ENCODE assay signal across 25 cellular contexts in genomic region chr12:84772281-84772680, GRCh38.
DNase-seq lines count a peak whose midpoint lies in the region; ATAC-seq and TF ChIP-seq lines count a peak whose summit lies in the region.
"Had no signal": no experiment of that assay in that cellular context is flagged by ENCODE, and none has a peak within 500 bp of the region (broad histone marks: within the 10 kb centered on the region; RNA-seq: fewer than 3 reads in every experiment).

No MANE protein-coding gene starts in this region.

- POLR2A ChIA-PET in PC-3 (lab: Charles Lee; ENCODE audit: unreplicated experiment), result no interaction called here
- POLR2A ChIA-PET in activated CD8-positive, alpha-beta T cell treated with anti-CD3 and anti-CD28 coated beads, Interleukin-2, amount 10 ng/mL, durations not matched to agents 7 days and 5 days (lab: Charles Lee), result no interaction called here

- H3K27me3 ChIP-seq in PC-3 (ENCODE audit: low read length) (no peaks in the 10 kb centered on the region), smooth muscle cell (ENCODE audit: low read depth) (no peaks in the 10 kb centered on the region)
- H3K27me3 ChIP-seq: body of pancreas, MG63, ovary, upper lobe of right lung had no signal

- H3K9me3 ChIP-seq in PC-3 (ENCODE audit: low read length), result no peaks in the 10 kb centered on the region
- no peaks in the 10 kb centered on the region for H3K9me3 ChIP-seq in smooth muscle cell (replicated peaks; ENCODE audit: low read depth)
- H3K9me3 ChIP-seq: body of pancreas, HAP-1, MG63, ovary, upper lobe of right lung had no signal

- no peaks in the 10 kb centered on the region for H3K36me3 Mint-ChIP-seq in activated CD8-positive, alpha-beta T cell treated with anti-CD3 and anti-CD28 coated beads, Interleukin-2, amount 10 ng/mL, durations not matched to agents 7 days and 5 days (ENCODE audit: low read depth)
- H3K36me3 Mint-ChIP-seq: activated naive CD8-positive, alpha-beta T cell had no signal

- TF ChIP-seq CTCF in PC-3 (conservative IDR thresholded peaks at IDR 0.05; ENCODE audit: low read depth, low read length) (no peak), epithelial cell of esophagus (IDR thresholded peaks at IDR 0.05; ENCODE audit: insufficient read depth, low read depth, low read length, missing control alignments) (no peak), smooth muscle cell (IDR thresholded peaks at IDR 0.05; ENCODE audit: borderline replicate concordance, insufficient read depth, poor library complexity, severe bottlenecking) (no peak)

- no peaks in the 10 kb centered on the region for H3K9me2 ChIP-seq in PC-3 (replicated peaks; ENCODE audit: low read length)

- peaks cover 12% of the 10 kb centered on the region for H3K4me1 ChIP-seq in PC-3 (ENCODE audit: insufficient read depth, low read length)
- no peaks in the 10 kb centered on the region for H3K4me1 ChIP-seq in smooth muscle cell (ENCODE audit: low read depth)
- H3K4me1 ChIP-seq: body of pancreas, upper lobe of right lung had no signal

- H3F3A ChIP-seq in PC-3 (ENCODE audit: low read length, unreplicated experiment) (no peaks in the 10 kb centered on the region), smooth muscle cell (ENCODE audit: low read depth) (no peaks in the 10 kb centered on the region)

- H3K36me3 ChIP-seq in PC-3 (ENCODE audit: low read depth, low read length) (no peaks in the 10 kb centered on the region), smooth muscle cell (ENCODE audit: low read depth) (no peaks in the 10 kb centered on the region)
- H3K36me3 ChIP-seq: HAP-1, MG63, ovary, upper lobe of right lung had no signal

- H4K20me1 ChIP-seq in PC-3 (ENCODE audit: low read length) (no peaks in the 10 kb centered on the region), smooth muscle cell (ENCODE audit: low read depth) (no peaks in the 10 kb centered on the region)

- peak overlapping the region; percentile 57 for H3K4me2 ChIP-seq in PC-3 (ENCODE audit: low read length)
- no peak overlapping the region for H3K4me2 ChIP-seq in smooth muscle cell

- H3K27ac ChIP-seq in PC-3 (ENCODE audit: low read length) (no peak overlapping the region), smooth muscle cell (ENCODE audit: low read depth) (no peak overlapping the region)
- H3K27ac ChIP-seq: body of pancreas, ovary, upper lobe of right lung had no signal

- intact Hi-C loops in PC-3 (cut with micrococcal nuclease), result loop anchor here (1.0 kb wide), 1 partner anchor 21 kb away; no protein-coding TSS in a partner anchor

- peak overlapping the region; percentile 37; the same call in 1 of the 2 replicates for H2AFZ ChIP-seq in PC-3 (ENCODE audit: low read length)
- peak overlapping the region; percentile 27 for H2AFZ ChIP-seq in smooth muscle cell (ENCODE audit: low read depth)

- no peak overlapping the region for H3K4me3 ChIP-seq in PC-3 (ENCODE audit: low read length)
- no peak overlapping the region for H3K4me3 ChIP-seq in epithelial cell of esophagus (ENCODE audit: low read length)
- no peak overlapping the region for H3K4me3 ChIP-seq in smooth muscle cell
- H3K4me3 ChIP-seq: body of pancreas, HAP-1, MG63, ovary, upper lobe of right lung had no signal

- no peak overlapping the region for H3K27ac Mint-ChIP-seq in activated CD8-positive, alpha-beta T cell treated with anti-CD3 and anti-CD28 coated beads, Interleukin-2, amount 10 ng/mL, durations not matched to agents 7 days and 5 days
- H3K27ac Mint-ChIP-seq: activated CD4-positive, alpha-beta T cell treated with anti-CD3 and anti-CD28 coated beads for 36 hours; activated naive CD8-positive, alpha-beta T cell; B cell had no signal

- ATAC-seq in PC-3, result peak; percentile 96
- no peak for ATAC-seq in HG03439 (IDR thresholded peaks at IDR 0.05; ENCODE audit: unreplicated experiment)
- ATAC-seq in activated CD8-positive, alpha-beta T cell treated with anti-CD3 and anti-CD28 coated beads, Interleukin-2, amount 10 ng/mL, durations not matched to agents 7 days and 5 days, result no peak
- ATAC-seq: activated CD4-positive, alpha-beta T cell treated with anti-CD3 and anti-CD28 coated beads for 36 hours; body of pancreas; left colon; upper lobe of right lung had no signal

- H3K9ac ChIP-seq in PC-3 (ENCODE audit: low read length) (no peak overlapping the region), smooth muscle cell (ENCODE audit: low read depth) (no peak overlapping the region)

- no TSS peak for BruUV-seq in PC-3 (replicated peaks; lab: Mats Ljungman, UMichigan)

- no peak overlapping the region for H3K4me3 Mint-ChIP-seq in activated CD8-positive, alpha-beta T cell treated with anti-CD3 and anti-CD28 coated beads, Interleukin-2, amount 10 ng/mL, durations not matched to agents 7 days and 5 days
- H3K4me3 Mint-ChIP-seq: activated CD4-positive, alpha-beta T cell treated with anti-CD3 and anti-CD28 coated beads for 36 hours; activated naive CD8-positive, alpha-beta T cell; B cell had no signal

- WGBS in smooth muscle cell (ENCODE audit: low lambda C conversion rate), result 42% methylated on average over 2 of the region's 2 CpGs

- CTCF ChIA-PET in PC-3 (lab: Charles Lee), result no interaction called here
- CTCF ChIA-PET in activated CD8-positive, alpha-beta T cell treated with anti-CD3 and anti-CD28 coated beads, Interleukin-2, amount 10 ng/mL, durations not matched to agents 7 days and 5 days (lab: Charles Lee), result no interaction called here

- H3K27me3 Mint-ChIP-seq in activated CD8-positive, alpha-beta T cell treated with anti-CD3 and anti-CD28 coated beads, Interleukin-2, amount 10 ng/mL, durations not matched to agents 7 days and 5 days (ENCODE audit: low read depth), result no peaks in the 10 kb centered on the region
- H3K27me3 Mint-ChIP-seq: activated naive CD8-positive, alpha-beta T cell; B cell had no signal

- H3K79me2 ChIP-seq in PC-3 (ENCODE audit: low read length) (no peaks in the 10 kb centered on the region), smooth muscle cell (ENCODE audit: low read depth) (no peaks in the 10 kb centered on the region)

- no peaks in the 10 kb centered on the region for H3K4me1 Mint-ChIP-seq in activated CD8-positive, alpha-beta T cell treated with anti-CD3 and anti-CD28 coated beads, Interleukin-2, amount 10 ng/mL, durations not matched to agents 7 days and 5 days (ENCODE audit: low read depth)
- H3K4me1 Mint-ChIP-seq: activated CD4-positive, alpha-beta T cell treated with anti-CD3 and anti-CD28 coated beads for 36 hours; B cell had no signal

- no peaks in the 10 kb centered on the region for H3K9me3 Mint-ChIP-seq in activated CD8-positive, alpha-beta T cell treated with anti-CD3 and anti-CD28 coated beads, Interleukin-2, amount 10 ng/mL, durations not matched to agents 7 days and 5 days (ENCODE audit: insufficient read depth)

- DNase-seq in GM03348 (ENCODE audit: low spot score) (peak; percentile 32), PC-3 (peak; percentile 71), epithelial cell of esophagus (ENCODE audit: low read depth) (peak; percentile 28), smooth muscle cell (lab: John Stamatoyannopoulos, UW; ENCODE audit: unreplicated experiment) (no peak), AML-193 (lab: John Stamatoyannopoulos, UW) (no peak)
- no peak for DNase-seq in activated CD8-positive, alpha-beta T cell treated with anti-CD3 and anti-CD28 coated beads, Interleukin-2, amount 10 ng/mL, durations not matched to agents 7 days and 5 days
- DNase-seq: activated CD4-positive, alpha-beta T cell treated with anti-CD3 and anti-CD28 coated beads for 36 hours; activated effector memory CD4-positive, alpha-beta T cell treated with Interleukin-2 at 50 U/mL for 16 hours; body of pancreas; DMS153; effector CD4-positive, alpha-beta T cell; foreskin melanocyte; GDM1; left colon; MG63; NCI-H1417; NCI-H2081; NCI-H2227 treated with DMSO at 0.1 percent for 48 hours; NCI-H748 treated with DMSO at 0.1 percent for 48 hours; ovary; upper lobe of right lung had no signal

Comparison
In these comparisons a context has a peak if more than half of its experiments do, and no peak if none do; other contexts are left out.
1. DNase-seq: peak in GM03348 (single experiment), PC-3 (single experiment) and epithelial cell of esophagus (single experiment); none in smooth muscle cell (single experiment), activated CD8-positive, alpha-beta T cell treated with anti-CD3 and anti-CD28 coated beads, Interleukin-2, amount 10 ng/mL, durations not matched to agents 7 days and 5 days (single experiment) and AML-193 (0 of 2).